ENCODE assay signal across 6 cellular contexts in the genomic region with DNA sequence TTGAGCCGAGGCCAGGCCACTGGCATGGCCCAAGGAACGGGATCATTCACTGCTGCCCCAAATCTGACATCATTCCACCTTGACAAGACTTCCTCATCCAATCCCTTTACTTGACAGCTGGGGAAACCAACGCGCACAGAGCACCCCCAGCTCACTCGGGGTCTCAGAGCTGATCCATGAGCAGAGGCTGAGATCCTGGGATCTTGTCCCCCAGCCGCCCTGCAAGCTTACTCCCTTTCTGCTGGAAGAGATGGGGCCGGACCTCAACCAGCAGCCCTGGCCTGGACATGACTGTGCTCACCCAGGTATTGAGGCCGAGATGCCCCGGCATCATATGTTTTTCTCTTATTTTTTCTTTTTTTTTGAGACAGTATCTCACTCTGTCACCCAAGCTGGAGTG.
DNase-seq lines count a peak whose midpoint lies in the region; ATAC-seq, FAIRE-seq and TF ChIP-seq lines count a peak whose summit lies in the region.
"Not testable (repeated sequence)": the region's sequence is repeated elsewhere in the genome, so short reads cannot be mapped to it uniquely, and the experiment has no call there.

No MANE protein-coding gene starts in this region.

- H3K27ac Mint-ChIP-seq in activated CD4-positive, alpha-beta T cell treated with anti-CD3 and anti-CD28 coated beads for 36 hours; activated naive CD4-positive, alpha-beta T cell treated with anti-CD3 and anti-CD28 coated beads, Interleukin-2, amount 10 ng/mL, durations not matched to agents 7 days and 5 days: not testable (repeated sequence)

- H3K27me3 ChIP-seq in upper lobe of right lung: not testable (repeated sequence)

- H3K4me3 Mint-ChIP-seq in activated CD4-positive, alpha-beta T cell treated with anti-CD3 and anti-CD28 coated beads for 36 hours; activated naive CD4-positive, alpha-beta T cell treated with anti-CD3 and anti-CD28 coated beads, Interleukin-2, amount 10 ng/mL, durations not matched to agents 7 days and 5 days: not testable (repeated sequence)

- not testable (repeated sequence) for H3K9me3 Mint-ChIP-seq in activated CD4-positive, alpha-beta T cell treated with anti-CD3 and anti-CD28 coated beads for 36 hours (ENCODE audit: low read depth); activated naive CD4-positive, alpha-beta T cell treated with anti-CD3 and anti-CD28 coated beads, Interleukin-2, amount 10 ng/mL, durations not matched to agents 7 days and 5 days

- CTCF ChIA-PET in activated CD4-positive, alpha-beta T cell treated with anti-CD3 and anti-CD28 coated beads for 36 hours (lab: Charles Lee); activated naive CD4-positive, alpha-beta T cell treated with anti-CD3 and anti-CD28 coated beads, Interleukin-2, amount 10 ng/mL, durations not matched to agents 7 days and 5 days (lab: Charles Lee): not testable (repeated sequence)

- not testable (repeated sequence) for H3K4me1 ChIP-seq in kidney (ENCODE audit: control insufficient read depth in 1 of 2, insufficient read depth in 1 of 2, low read depth in 1 of 2, low read length in 2 of 2); upper lobe of right lung

- H3K9me3 ChIP-seq in kidney (ENCODE audit: control insufficient read depth in 1 of 2, low read length in 2 of 2); upper lobe of right lung: not testable (repeated sequence)

- not testable (repeated sequence) for H3K27me3 Mint-ChIP-seq in activated CD4-positive, alpha-beta T cell treated with anti-CD3 and anti-CD28 coated beads for 36 hours; activated naive CD4-positive, alpha-beta T cell treated with anti-CD3 and anti-CD28 coated beads, Interleukin-2, amount 10 ng/mL, durations not matched to agents 7 days and 5 days

- H3K9ac ChIP-seq in kidney (ENCODE audit: low read length in 2 of 2): not testable (repeated sequence)

- POLR2A ChIA-PET in activated CD4-positive, alpha-beta T cell treated with anti-CD3 and anti-CD28 coated beads for 36 hours (lab: Charles Lee): not testable (repeated sequence)

- H3K36me3 ChIP-seq in kidney (ENCODE audit: control insufficient read depth in 1 of 2, insufficient read depth in 2 of 2, low read length in 2 of 2); upper lobe of right lung: not testable (repeated sequence)

- not testable (repeated sequence) for H3K4me3 ChIP-seq in kidney (ENCODE audit: low read length in 2 of 2); upper lobe of right lung

- H3K36me3 Mint-ChIP-seq in activated CD4-positive, alpha-beta T cell treated with anti-CD3 and anti-CD28 coated beads for 36 hours (ENCODE audit: low read depth); activated naive CD4-positive, alpha-beta T cell treated with anti-CD3 and anti-CD28 coated beads, Interleukin-2, amount 10 ng/mL, durations not matched to agents 7 days and 5 days: not testable (repeated sequence)

- intact Hi-C loops in activated CD4-positive, alpha-beta T cell treated with anti-CD3 and anti-CD28 coated beads for 36 hours (cut with DNase I, micrococcal nuclease); Right ventricle myocardium superior (cut with DNase I); kidney (cut with DNase I); posterior vena cava (cut with DNase I); upper lobe of right lung (cut with DNase I): not testable (repeated sequence)

- H3K27ac ChIP-seq in kidney (ENCODE audit: low read depth in 2 of 2, low read length in 2 of 2); upper lobe of right lung: not testable (repeated sequence)

- H3K4me1 Mint-ChIP-seq in activated CD4-positive, alpha-beta T cell treated with anti-CD3 and anti-CD28 coated beads for 36 hours; activated naive CD4-positive, alpha-beta T cell treated with anti-CD3 and anti-CD28 coated beads, Interleukin-2, amount 10 ng/mL, durations not matched to agents 7 days and 5 days: not testable (repeated sequence)

- FAIRE-seq in kidney (lab: Jason Lieb, UNC): not testable (repeated sequence)

- TF ChIP-seq CTCF in kidney (IDR thresholded peaks at IDR 0.05; ENCODE audit: borderline replicate concordance, extremely low read depth, insufficient read depth); upper lobe of right lung (IDR thresholded peaks at IDR 0.05): not testable (repeated sequence)

- not testable (repeated sequence) for ATAC-seq in activated CD4-positive, alpha-beta T cell treated with anti-CD3 and anti-CD28 coated beads for 36 hours; Right ventricle myocardium superior (ENCODE audit: poor library complexity); upper lobe of right lung

- peak; percentile 0 for DNase-seq in activated CD4-positive, alpha-beta T cell treated with anti-CD3 and anti-CD28 coated beads for 36 hours
- DNase-seq in activated naive CD4-positive, alpha-beta T cell treated with anti-CD3 and anti-CD28 coated beads, Interleukin-2, amount 10 ng/mL, durations not matched to agents 7 days and 5 days: peak; percentile 16
- peak; percentile 22 for DNase-seq in Right ventricle myocardium superior
- peak; percentile 66 for DNase-seq in kidney
- DNase-seq in posterior vena cava (ENCODE audit: low spot score): peak; percentile 77
- DNase-seq in upper lobe of right lung: peak; percentile 28

Comparison
In these comparisons a context has a peak if more than half of its experiments do, and no peak if none do; other contexts are left out.
1. DNase-seq: peak in every context shown above with its lines; median percentile 77 in posterior vena cava; 66 in kidney; 28 in upper lobe of right lung; 22 in Right ventricle myocardium superior; 16 in activated naive CD4-positive, alpha-beta T cell treated with anti-CD3 and anti-CD28 coated beads, Interleukin-2, amount 10 ng/mL, durations not matched to agents 7 days and 5 days; 0 in activated CD4-positive, alpha-beta T cell treated with anti-CD3 and anti-CD28 coated beads for 36 hours.